Comparison of ENCODE assay signal across 27 cellular contexts in the genomic region with DNA sequence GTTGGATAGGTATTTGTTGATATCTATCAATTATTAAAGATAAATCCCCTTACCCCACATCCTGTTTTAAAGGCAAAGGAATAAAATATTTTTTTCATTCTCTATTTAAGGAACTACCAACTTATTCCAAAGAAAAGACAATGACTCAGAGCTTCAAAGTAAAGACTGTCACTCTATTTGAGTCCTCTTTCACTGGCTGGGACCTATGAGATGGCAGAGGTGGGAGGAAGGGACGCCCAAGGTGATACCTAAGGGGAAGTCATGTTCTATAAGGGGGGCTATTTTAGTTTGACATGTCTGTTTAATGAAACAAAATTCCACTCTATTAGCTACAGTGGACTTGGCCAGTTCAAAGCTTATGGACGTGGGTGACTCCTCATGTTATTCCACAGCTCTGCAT.
"Had no signal": no experiment of that assay in that cellular context is flagged by ENCODE, and none has a peak within 500 bp of the region (broad histone marks: within the 10 kb centered on the region; RNA-seq: fewer than 3 reads in every experiment).

No MANE protein-coding gene starts in this region.

- ATAC-seq: left colon; natural killer cell; stimulated activated effector memory CD8-positive, alpha-beta T cell treated with anti-CD3 and anti-CD28 coated beads, Interleukin-12 subunit alpha, Interleukin-12 subunit beta, amount 100 ng/mL, for 72 hours had no signal

- H2AFZ ChIP-seq: neural progenitor cell, parathyroid adenoma had no signal

- FAIRE-seq: islet of Langerhans, kidney, urothelium cell line had no signal

- H3K27ac ChIP-seq: left lung, lower lobe of right lung, neural progenitor cell, neutrophil, parathyroid adenoma, skin epidermis, spleen, suprapubic skin, thoracic aorta, tibial artery, upper lobe of right lung had no signal

- H3K9me3 ChIP-seq: left lung, lower lobe of right lung, neutrophil, spleen, suprapubic skin, thoracic aorta, tibial artery, upper lobe of right lung had no signal

- H3K4me3 ChIP-seq: left lung, lower lobe of right lung, neural progenitor cell, skin epidermis, spleen, suprapubic skin, thoracic aorta, tibial artery, upper lobe of right lung had no signal

- DNase-seq: immature natural killer cell; kidney; left colon; left lung; lower lobe of right lung; mammary epithelial cell; mesenchymal stem cell; naive B cell; natural killer cell; nephron progenitor cell; occipital lobe; right cardiac atrium; spleen; stimulated activated CD4-positive, alpha-beta T cell treated with anti-CD3 and anti-CD28 coated beads, Interleukin-4, amount 100 ng/mL, for 24 hours; stimulated activated naive CD4-positive, alpha-beta T cell; tibial artery; trophoblast cell had no signal

- H3K27me3 ChIP-seq: left lung, neural progenitor cell, neutrophil, spleen, suprapubic skin, tibial artery, upper lobe of right lung had no signal

- H3K36me3 ChIP-seq: lower lobe of right lung, neural progenitor cell, thoracic aorta, tibial artery, upper lobe of right lung had no signal

- H3K9ac ChIP-seq: neural progenitor cell, parathyroid adenoma had no signal

- H3K79me2 ChIP-seq: parathyroid adenoma had no signal
